Comparison of ENCODE assay signal across 8 cellular contexts in the genomic region with DNA sequence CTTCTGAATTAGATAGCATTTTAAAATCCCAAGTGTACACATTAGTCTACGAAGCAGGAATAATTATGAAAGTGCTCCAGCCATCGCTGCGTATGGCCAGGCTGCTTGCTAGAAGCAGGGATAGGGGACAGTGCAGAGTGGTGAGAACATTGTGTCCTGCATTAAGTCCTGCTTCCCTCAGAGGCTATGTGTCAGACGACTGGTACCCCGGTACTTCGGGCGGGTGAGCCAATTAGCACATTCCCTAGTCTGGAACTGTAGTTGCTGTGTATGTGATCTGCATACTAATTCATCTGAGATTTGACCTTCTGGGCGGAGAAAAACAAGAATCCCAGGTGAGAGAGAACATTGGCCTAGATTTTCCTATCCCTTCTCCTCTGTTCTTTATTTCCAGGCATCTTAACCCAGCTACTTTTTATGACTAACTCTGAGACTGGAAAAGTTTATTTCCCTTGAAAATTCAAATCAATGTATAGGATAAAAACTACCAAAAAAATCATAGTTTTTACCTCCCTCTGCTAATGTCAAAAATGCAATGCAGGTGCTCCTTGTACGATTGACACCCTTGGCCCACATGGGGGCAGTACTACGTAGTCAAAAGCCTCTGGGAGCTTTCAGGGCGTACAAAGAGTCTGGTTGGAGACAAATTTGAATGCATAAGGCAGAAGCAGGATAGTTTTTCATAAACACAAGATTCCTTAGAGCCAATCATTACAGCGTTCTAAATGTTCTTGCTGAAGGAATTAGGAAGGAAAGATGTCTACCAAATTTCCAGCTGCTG.
DNase-seq lines count a peak whose midpoint lies in the region; ATAC-seq and TF ChIP-seq lines count a peak whose summit lies in the region.

No MANE protein-coding gene starts in this region.

- peaks cover 13% of the 10 kb centered on the region for H3K9me3 Mint-ChIP-seq in activated CD4-positive, alpha-beta memory T cell treated with anti-CD3 and anti-CD28 coated beads, Interleukin-2, amount 10 ng/mL, durations not matched to agents 7 days and 5 days

- TF ChIP-seq CTCF in cardiac muscle cell (IDR thresholded peaks at IDR 0.05; ENCODE audit: low read depth, low read length) (peak; percentile 22), PC-3 (conservative IDR thresholded peaks at IDR 0.05; ENCODE audit: low read depth, low read length) (peak; percentile 59)

- H3K79me2 ChIP-seq in PC-3 (ENCODE audit: low read length), result no peaks in the 10 kb centered on the region

- POLR2A ChIA-PET in PC-3 (lab: Charles Lee; ENCODE audit: unreplicated experiment), result no interaction called here
- POLR2A ChIA-PET in activated CD4-positive, alpha-beta memory T cell treated with anti-CD3 and anti-CD28 coated beads, Interleukin-2, amount 10 ng/mL, durations not matched to agents 7 days and 5 days (lab: Charles Lee), result no interaction called here

- ATAC-seq in left cardiac atrium (no peak), PC-3 (peak; percentile 50; the same call in 1 of the 2 replicates)

- intact Hi-C loops in left cardiac atrium (cut with DNase I), result no loop called here
- intact Hi-C loops in PC-3 (cut with micrococcal nuclease), result no loop called here

- H3K9ac ChIP-seq in PC-3 (ENCODE audit: low read length), result no peak overlapping the region

- DNase-seq in cardiac muscle cell (ENCODE audit: low read depth in 1 of 2, low spot score in 1 of 2) (peak; percentile 16 to 73), left cardiac atrium (no peak), PC-3 (peak; percentile 45), fibroblast of the conjunctiva (ENCODE audit: low read depth) (peak; percentile 50), skeletal muscle cell (ENCODE audit: low read depth) (peak; percentile 11), GDM1 (lab: John Stamatoyannopoulos, UW) (no peak), DMS79 (lab: John Stamatoyannopoulos, UW) (no peak)
- no peak for DNase-seq in activated CD4-positive, alpha-beta memory T cell treated with anti-CD3 and anti-CD28 coated beads, Interleukin-2, amount 10 ng/mL, durations not matched to agents 7 days and 5 days

- no peak overlapping the region for H3K27ac ChIP-seq in cardiac muscle cell
- no peak overlapping the region for H3K27ac ChIP-seq in PC-3 (ENCODE audit: low read length)

- H3K9me2 ChIP-seq in PC-3 (replicated peaks; ENCODE audit: low read length), result no peaks in the 10 kb centered on the region

- no peaks in the 10 kb centered on the region for H3K9me3 ChIP-seq in cardiac muscle cell (ENCODE audit: low read depth)
- H3K9me3 ChIP-seq in PC-3 (ENCODE audit: low read length), result 0 out of 2 replicates have a peak, but pooled peaks cover 7% of the 10 kb centered on the region

- H3K4me1 Mint-ChIP-seq in activated CD4-positive, alpha-beta memory T cell treated with anti-CD3 and anti-CD28 coated beads, Interleukin-2, amount 10 ng/mL, durations not matched to agents 7 days and 5 days, result no peaks in the 10 kb centered on the region

- H4K20me1 ChIP-seq in PC-3 (ENCODE audit: low read length), result no peaks in the 10 kb centered on the region

- H3K27me3 Mint-ChIP-seq in activated CD4-positive, alpha-beta memory T cell treated with anti-CD3 and anti-CD28 coated beads, Interleukin-2, amount 10 ng/mL, durations not matched to agents 7 days and 5 days, result no peaks in the 10 kb centered on the region

- no peak overlapping the region for H3K4me3 Mint-ChIP-seq in activated CD4-positive, alpha-beta memory T cell treated with anti-CD3 and anti-CD28 coated beads, Interleukin-2, amount 10 ng/mL, durations not matched to agents 7 days and 5 days

- CTCF ChIA-PET in PC-3 (lab: Charles Lee), result no interaction called here
- CTCF ChIA-PET in activated CD4-positive, alpha-beta memory T cell treated with anti-CD3 and anti-CD28 coated beads, Interleukin-2, amount 10 ng/mL, durations not matched to agents 7 days and 5 days (lab: Charles Lee), result no interaction called here

- H3K4me1 ChIP-seq in cardiac muscle cell (ENCODE audit: low read depth) (peaks cover 20% of the 10 kb centered on the region), PC-3 (ENCODE audit: insufficient read depth, low read length) (no peaks in the 10 kb centered on the region)

- H3K27me3 ChIP-seq in cardiac muscle cell, result no peaks in the 10 kb centered on the region
- no peaks in the 10 kb centered on the region for H3K27me3 ChIP-seq in PC-3 (ENCODE audit: low read length)

- no peaks in the 10 kb centered on the region for H3F3A ChIP-seq in PC-3 (ENCODE audit: low read length, unreplicated experiment)

- no peaks in the 10 kb centered on the region for H3K36me3 Mint-ChIP-seq in activated CD4-positive, alpha-beta memory T cell treated with anti-CD3 and anti-CD28 coated beads, Interleukin-2, amount 10 ng/mL, durations not matched to agents 7 days and 5 days (ENCODE audit: low read depth)

- H3K4me2 ChIP-seq in PC-3 (ENCODE audit: low read length), result no peak overlapping the region

- no peak overlapping the region for H2AFZ ChIP-seq in PC-3 (ENCODE audit: low read length)

- no peak overlapping the region for H3K27ac Mint-ChIP-seq in activated CD4-positive, alpha-beta memory T cell treated with anti-CD3 and anti-CD28 coated beads, Interleukin-2, amount 10 ng/mL, durations not matched to agents 7 days and 5 days

- H3K36me3 ChIP-seq in cardiac muscle cell (no peaks in the 10 kb centered on the region), PC-3 (ENCODE audit: low read depth, low read length) (no peaks in the 10 kb centered on the region)

- BruUV-seq in PC-3 (replicated peaks; lab: Mats Ljungman, UMichigan), result no TSS peak

- H3K4me3 ChIP-seq in cardiac muscle cell (no peak overlapping the region), PC-3 (ENCODE audit: low read length) (no peak overlapping the region), skeletal muscle cell (ENCODE audit: low read depth, low read length) (no peak overlapping the region)

Comparison
In these comparisons a context has a peak if more than half of its experiments do, and no peak if none do; other contexts are left out.
1. DNase-seq: peak in cardiac muscle cell (2 of 2), PC-3 (single experiment), fibroblast of the conjunctiva (single experiment) and skeletal muscle cell (single experiment); none in left cardiac atrium (single experiment), GDM1 (single experiment), activated CD4-positive, alpha-beta memory T cell treated with anti-CD3 and anti-CD28 coated beads, Interleukin-2, amount 10 ng/mL, durations not matched to agents 7 days and 5 days (single experiment) and DMS79 (single experiment).